In the genomic region with DNA sequence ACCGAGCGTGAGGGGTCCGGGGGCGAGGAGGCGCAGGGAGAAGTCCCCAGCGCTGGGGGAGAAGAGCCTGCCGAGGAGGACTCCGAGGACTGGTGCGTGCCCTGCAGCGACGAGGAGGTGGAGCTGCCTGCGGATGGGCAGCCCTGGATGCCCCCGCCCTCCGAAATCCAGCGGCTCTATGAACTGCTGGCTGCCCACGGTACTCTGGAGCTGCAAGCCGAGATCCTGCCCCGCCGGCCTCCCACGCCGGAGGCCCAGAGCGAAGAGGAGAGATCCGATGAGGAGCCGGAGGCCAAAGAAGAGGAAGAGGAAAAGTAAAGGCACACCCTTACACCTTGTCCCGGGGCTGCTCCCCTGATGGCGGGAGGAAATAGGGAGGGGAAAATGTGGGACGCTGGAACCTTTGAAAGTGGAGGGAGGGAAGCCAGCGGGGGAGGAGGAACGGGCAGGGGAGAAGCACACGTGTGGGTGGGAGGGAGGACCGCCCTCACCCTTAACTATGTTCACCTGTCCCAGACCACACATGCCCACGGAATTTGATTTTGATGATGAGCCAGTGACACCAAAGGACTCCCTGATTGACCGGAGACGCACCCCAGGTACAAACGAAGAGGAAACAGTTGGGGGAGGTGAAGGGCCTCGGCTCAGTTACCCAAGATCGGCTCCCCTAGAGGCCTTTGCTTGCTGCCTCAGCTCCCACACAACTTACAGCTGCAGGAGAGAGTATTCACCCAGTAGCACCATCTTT, we compare ENCODE assay signal across 1 cellular context.
TF ChIP-seq lines count a peak whose summit lies in the region.

No MANE protein-coding gene starts in this region.

TF ChIP-seq in IMR-90, 13 proteins besides CTCF, POLR2A, EP300 and RAD21:
- TF ChIP-seq FOS (IDR thresholded peaks at IDR 0.05; ENCODE audit: low read depth, low read length) = no peak
- TF ChIP-seq MAZ (IDR thresholded peaks at IDR 0.05; ENCODE audit: borderline replicate concordance, low read depth, low read length) = peak; percentile 66; the same call in 1 of the 2 replicates
- no peak for TF ChIP-seq MAFK (IDR thresholded peaks at IDR 0.05; ENCODE audit: low read depth, low read length)
TF ChIP-seq in IMR-90: peak in this region for 1.
